Comparison of ENCODE assay signal across 12 cellular contexts in the genomic region with DNA sequence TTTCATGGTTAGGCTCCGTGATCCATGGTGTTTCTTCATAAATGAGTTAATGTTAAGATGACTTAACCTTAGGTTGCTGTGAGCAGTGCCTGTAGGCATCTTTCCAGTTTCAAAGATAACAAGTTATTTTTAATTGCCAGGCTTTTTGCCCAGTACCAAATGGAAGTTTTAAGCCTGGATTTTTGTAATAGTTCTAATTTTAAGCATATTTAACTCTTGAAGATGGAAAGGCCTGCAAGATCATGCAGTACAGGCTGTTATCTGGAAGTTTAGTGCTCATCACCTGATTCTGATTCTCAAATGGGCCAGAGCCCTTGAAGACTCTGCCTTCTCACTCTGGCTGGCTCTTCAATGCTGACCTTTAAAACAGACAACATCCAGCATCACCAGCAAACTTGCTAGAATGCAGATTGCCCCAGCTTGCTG.
DNase-seq lines count a peak whose midpoint lies in the region; ATAC-seq and TF ChIP-seq lines count a peak whose summit lies in the region.
"Had no signal": no experiment of that assay in that cellular context is flagged by ENCODE, and none has a peak within 500 bp of the region (broad histone marks: within the 10 kb centered on the region; RNA-seq: fewer than 3 reads in every experiment).

No MANE protein-coding gene starts in this region.

- H3K27ac ChIP-seq in tibial nerve = peak overlapping the region in 1 of 4 donors; percentile 26
- H3K27ac ChIP-seq: BLaER1 treated with 17β-estradiol and CSF1 and Interleukin-3, amounts not matched to agents 10 nM and 100 nM had no signal

- WGBS in tibial nerve, 2 donors = 15 to 31% methylated on average over 1 of the region's 1 CpG

- H3K4me1 ChIP-seq in tibial nerve = peaks cover 0 to 51% (median 24%) of the 10 kb centered on the region in 4 donors

- H3K4me3 ChIP-seq in tibial nerve = no peak overlapping the region
- H3K4me3 ChIP-seq: BLaER1 treated with 17β-estradiol and CSF1 and Interleukin-3, amounts not matched to agents 10 nM and 100 nM had no signal

- H3K36me3 Mint-ChIP-seq in activated T-cell treated with anti-CD3 and anti-CD28 coated beads, Interleukin-2, amount 50 U/mL, for 24 hours (ENCODE audit: low read depth) = peaks cover 95% of the 10 kb centered on the region
- H3K36me3 Mint-ChIP-seq in activated T-cell treated with anti-CD3 and anti-CD28 coated beads, Interleukin-2, amount 50 U/mL, for 4 hours (ENCODE audit: insufficient read depth) = peaks cover 63% of the 10 kb centered on the region

- DNase-seq in activated T-cell treated with anti-CD3 and anti-CD28 coated beads, Interleukin-2, amount 50 U/mL, for 24 hours = no peak
- no peak for DNase-seq in activated T-cell treated with anti-CD3 and anti-CD28 coated beads, Interleukin-2, amount 50 U/mL, for 4 hours
- DNase-seq in amniotic epithelial cell (ENCODE audit: low read depth) (peak; percentile 90), hepatic stellate cell (ENCODE audit: low spot score) (peak; percentile 60), stromal cell of bone marrow (ENCODE audit: low read depth) (peak; percentile 25), tibial nerve (ENCODE audit: low spot score in 2 of 2) (no peak), NK-92 (lab: John Stamatoyannopoulos, UW; ENCODE audit: unreplicated experiment) (no peak)
- DNase-seq: NCI-H69; stimulated activated CD4-positive, alpha-beta T cell treated with anti-CD3 and anti-CD28 coated beads, Interleukin-4, amount 100 ng/mL, for 4 hours had no signal

- TF ChIP-seq CTCF in tibial nerve (IDR thresholded peaks at IDR 0.05) = no peak

- peaks cover 0 to 28% (median 10%) of the 10 kb centered on the region in 3 donors for H3K36me3 ChIP-seq in tibial nerve

- no peaks in the 10 kb centered on the region for H3K27me3 ChIP-seq in tibial nerve
- H3K27me3 ChIP-seq: BLaER1 treated with 17β-estradiol and CSF1 and Interleukin-3, amounts not matched to agents 10 nM and 100 nM had no signal

- peak overlapping the region; percentile 84 for H3K27ac Mint-ChIP-seq in activated T-cell treated with anti-CD3 and anti-CD28 coated beads, Interleukin-2, amount 50 U/mL, for 24 hours

- peaks cover 8% of the 10 kb centered on the region for H3K9me3 Mint-ChIP-seq in activated T-cell treated with anti-CD3 and anti-CD28 coated beads, Interleukin-2, amount 50 U/mL, for 24 hours
- peaks cover 4% of the 10 kb centered on the region for H3K9me3 Mint-ChIP-seq in activated T-cell treated with anti-CD3 and anti-CD28 coated beads, Interleukin-2, amount 50 U/mL, for 4 hours

- no peak for ATAC-seq in activated T-cell treated with anti-CD3 and anti-CD28 coated beads, Interleukin-2, amount 50 U/mL, for 4 hours
- ATAC-seq in GM18505 (IDR thresholded peaks at IDR 0.05; ENCODE audit: unreplicated experiment) = no peak

- H3K4me1 Mint-ChIP-seq in activated T-cell treated with anti-CD3 and anti-CD28 coated beads, Interleukin-2, amount 50 U/mL, for 24 hours (ENCODE audit: low read depth) = peaks cover 92% of the 10 kb centered on the region
- peaks cover 81% of the 10 kb centered on the region for H3K4me1 Mint-ChIP-seq in activated T-cell treated with anti-CD3 and anti-CD28 coated beads, Interleukin-2, amount 50 U/mL, for 4 hours (ENCODE audit: low read depth)

- no peak overlapping the region for H3K4me3 Mint-ChIP-seq in activated T-cell treated with anti-CD3 and anti-CD28 coated beads, Interleukin-2, amount 50 U/mL, for 24 hours
- no peak overlapping the region for H3K4me3 Mint-ChIP-seq in activated T-cell treated with anti-CD3 and anti-CD28 coated beads, Interleukin-2, amount 50 U/mL, for 4 hours
- H3K4me3 Mint-ChIP-seq: nephron had no signal

- no peaks in the 10 kb centered on the region for H3K27me3 Mint-ChIP-seq in activated T-cell treated with anti-CD3 and anti-CD28 coated beads, Interleukin-2, amount 50 U/mL, for 24 hours
- H3K27me3 Mint-ChIP-seq in activated T-cell treated with anti-CD3 and anti-CD28 coated beads, Interleukin-2, amount 50 U/mL, for 4 hours (ENCODE audit: low read depth) = no peaks in the 10 kb centered on the region

- TF ChIP-seq POLR2A in tibial nerve (IDR thresholded peaks at IDR 0.05) = no peak
- no peak for TF ChIP-seq POLR2A in GM18505 (IDR thresholded peaks at IDR 0.05; ENCODE audit: borderline replicate concordance, extremely low read depth, insufficient read depth, insufficient read length)

- peaks cover 0 to 14% (median 0%) of the 10 kb centered on the region in 4 donors for H3K9me3 ChIP-seq in tibial nerve

- no peak for TF ChIP-seq EP300 in tibial nerve (IDR thresholded peaks at IDR 0.05)

Comparison
In these comparisons a context has a peak if more than half of its experiments do, and no peak if none do; other contexts are left out.
1. DNase-seq: peak in amniotic epithelial cell (single experiment), hepatic stellate cell (single experiment) and stromal cell of bone marrow (single experiment); none in activated T-cell treated with anti-CD3 and anti-CD28 coated beads, Interleukin-2, amount 50 U/mL, for 24 hours (single experiment), activated T-cell treated with anti-CD3 and anti-CD28 coated beads, Interleukin-2, amount 50 U/mL, for 4 hours (single experiment), tibial nerve (0 of 2) and NK-92 (single experiment).